Comparison of ENCODE assay signal across 7 cellular contexts in genomic region chr3:75607996-75608395, GRCh38. TPM values are rescaled to one million over a fixed set of nuclear protein-coding genes. Genes with fewer than 3 reads are reported as not detected.
"Had no signal": no experiment of that assay in that cellular context is flagged by ENCODE, and none has a peak within 500 bp of the region (broad histone marks: within the 10 kb centered on the region; RNA-seq: fewer than 3 reads in every experiment).

No MANE protein-coding gene starts in this region.

RNA-seq across cellular contexts. Expression of gene FRG2C, which starts 56.1 kb away (rescaled TPM):
- total RNA-seq: GM23248, H4, H7, HepG2, HFFc6, HT1080 had no signal
- polyA plus RNA-seq: GM23248, HepG2, IgD-negative memory B cell had no signal
